In the genomic region with DNA sequence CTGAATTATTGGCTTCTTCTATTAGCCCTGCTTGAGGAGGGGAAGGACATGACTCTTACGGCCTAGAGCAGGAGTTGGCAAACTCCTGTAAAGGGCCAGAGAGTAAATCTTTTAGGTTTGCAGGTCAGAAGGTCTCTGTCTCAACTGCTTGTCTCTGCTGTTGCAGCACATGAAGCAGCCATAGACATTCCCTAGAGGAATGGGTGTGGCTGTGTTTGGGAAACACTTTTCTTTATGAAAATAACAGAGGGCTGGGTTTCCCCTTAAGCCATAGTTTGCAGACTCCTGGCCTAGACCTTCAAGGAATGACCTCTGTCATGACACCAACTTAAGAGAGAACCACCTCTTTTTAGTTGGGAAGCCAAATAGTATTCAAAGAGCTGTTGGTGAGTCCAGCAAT, we compare ENCODE assay signal across 12 cellular contexts. TPM values are rescaled to one million over a fixed set of nuclear protein-coding genes. Genes with fewer than 3 reads are reported as not detected.
DNase-seq lines count a peak whose midpoint lies in the region; ATAC-seq and TF ChIP-seq lines count a peak whose summit lies in the region.
"Had no signal": no experiment of that assay in that cellular context is flagged by ENCODE, and none has a peak within 500 bp of the region (broad histone marks: within the 10 kb centered on the region; RNA-seq: fewer than 3 reads in every experiment).

No MANE protein-coding gene starts in this region.

- intact Hi-C loops in adrenal gland (cut with DNase I) = loop anchor here in 1 of 2 donors (5.0 kb wide), 2 partner anchors 89 to 204 kb away; no protein-coding TSS in a partner anchor
- intact Hi-C loops in thyroid gland (cut with DNase I) = no loop called here
- intact Hi-C loops in naive thymus-derived CD4-positive, alpha-beta T cell (cut with micrococcal nuclease) = no loop called here

- H3K36me3 ChIP-seq in adrenal gland (replicated peaks in 1 of 2) (no peaks in the 10 kb centered on the region), thyroid gland (no peaks in the 10 kb centered on the region)
- H3K36me3 ChIP-seq in naive thymus-derived CD4-positive, alpha-beta T cell (ENCODE audit: control insufficient read depth in 2 of 3, insufficient read depth in 3 of 3, low read length in 3 of 3) = no peaks in the 10 kb centered on the region

- H3K4me1 Mint-ChIP-seq in mesothelial cell of epicardium = peaks cover 40% of the 10 kb centered on the region
- peaks cover 0 to 23% (median 10%) of the 10 kb centered on the region in 7 donors for H3K4me1 Mint-ChIP-seq in naive thymus-derived CD4-positive, alpha-beta T cell

- no peak for ATAC-seq in GM18873 (IDR thresholded peaks at IDR 0.05; ENCODE audit: low FRiP score, unreplicated experiment)
- ATAC-seq in naive thymus-derived CD4-positive, alpha-beta T cell = no peak
- ATAC-seq: HCT116; stimulated activated memory B cell treated with anti-CD40 and anti-IgM and Interleukin-4, amounts not matched to agents 10 μg/mL and 1 μg/mL and 100 μg/mL, for 72 hours had no signal

- 15 to 37% (median 27%) methylated on average over 1 of the region's 1 CpG for WGBS in adrenal gland, 4 donors
- WGBS in thyroid gland, 2 donors = 70 to 73% methylated on average over 1 of the region's 1 CpG

- H3K27me3 ChIP-seq in adrenal gland (no peaks in the 10 kb centered on the region), thyroid gland (no peaks in the 10 kb centered on the region)
- H3K27me3 ChIP-seq in naive thymus-derived CD4-positive, alpha-beta T cell (ENCODE audit: control insufficient read depth in 2 of 2, insufficient read depth in 2 of 2, low read length in 2 of 2) = no peaks in the 10 kb centered on the region

- POLR2A ChIA-PET in naive thymus-derived CD4-positive, alpha-beta T cell (lab: Charles Lee) = no interaction called here

- no peaks in the 10 kb centered on the region for H3K27me3 Mint-ChIP-seq in mesothelial cell of epicardium (ENCODE audit: low read depth)
- no peaks in the 10 kb centered on the region for H3K27me3 Mint-ChIP-seq in naive thymus-derived CD4-positive, alpha-beta T cell
- H3K27me3 Mint-ChIP-seq: stimulated activated memory B cell treated with anti-CD40 and anti-IgM and Interleukin-4, amounts not matched to agents 10 μg/mL and 1 μg/mL and 100 μg/mL, for 72 hours had no signal

- H3K4me3 ChIP-seq in adrenal gland (no peak overlapping the region), thyroid gland (replicated peaks in 1 of 3) (no peak overlapping the region)
- no peak overlapping the region for H3K4me3 ChIP-seq in naive thymus-derived CD4-positive, alpha-beta T cell (ENCODE audit: low read length)

- H3K4me3 Mint-ChIP-seq in mesothelial cell of epicardium = no peak overlapping the region
- H3K4me3 Mint-ChIP-seq in naive thymus-derived CD4-positive, alpha-beta T cell = no peak overlapping the region
- H3K4me3 Mint-ChIP-seq: stimulated activated memory B cell treated with anti-CD40 and anti-IgM and Interleukin-4, amounts not matched to agents 10 μg/mL and 1 μg/mL and 100 μg/mL, for 72 hours had no signal

- H3K4me1 ChIP-seq in adrenal gland (replicated peaks in 1 of 2) = peaks cover 11 to 40% of the 10 kb centered on the region in 2 donors
- peaks cover 25 to 45% of the 10 kb centered on the region in 2 donors for H3K4me1 ChIP-seq in thyroid gland
- H3K4me1 ChIP-seq in naive thymus-derived CD4-positive, alpha-beta T cell (ENCODE audit: control insufficient read depth in 2 of 2, insufficient read depth in 2 of 2, low read length in 2 of 2) = no peaks in the 10 kb centered on the region

- H3K27ac ChIP-seq in adrenal gland = peak overlapping the region in 3 of 5 donors; percentile 1 to 43 (median 3)
- H3K27ac ChIP-seq in thyroid gland = peak overlapping the region; percentile 31 to 75 (median 47)
- no peak overlapping the region for H3K27ac ChIP-seq in naive thymus-derived CD4-positive, alpha-beta T cell (ENCODE audit: low read depth, low read length)

- TF ChIP-seq CTCF in adrenal gland (IDR thresholded peaks at IDR 0.05) (no peak), mesothelial cell of epicardium (IDR thresholded peaks at IDR 0.05; ENCODE audit: unreplicated experiment) (no peak), thyroid gland (IDR thresholded peaks at IDR 0.05) (no peak)

- peaks cover 20% of the 10 kb centered on the region for H3K36me3 Mint-ChIP-seq in mesothelial cell of epicardium
- peaks cover 0 to 12% (median 5%) of the 10 kb centered on the region in 5 donors for H3K36me3 Mint-ChIP-seq in naive thymus-derived CD4-positive, alpha-beta T cell

- DNase-seq in adrenal gland = no peak
- DNase-seq in fibroblast of peridontal ligament (ENCODE audit: extremely low read depth) = peak; percentile 38
- DNase-seq in mesothelial cell of epicardium (ENCODE audit: low spot score in 2 of 2, unreplicated experiment in 2 of 2) = no peak
- no peak for DNase-seq in thyroid gland
- no peak for DNase-seq in stimulated activated CD4-positive, alpha-beta T cell treated with anti-CD3 and anti-CD28 coated beads, Interleukin-4, amount 100 ng/mL, for 1 hour
- no peak for DNase-seq in naive thymus-derived CD4-positive, alpha-beta T cell
- DNase-seq in HK-2 (ENCODE audit: unreplicated experiment) = no peak
- DNase-seq: activated CD4-positive, alpha-beta T cell treated with anti-CD3 and anti-CD28 coated beads, Interleukin-2, amount 50 U/mL, for 1 hour; NCI-H2171 had no signal

- CTCF ChIA-PET in naive thymus-derived CD4-positive, alpha-beta T cell (lab: Charles Lee) = interaction anchor here (0.7 to 1.4 kb wide), 2 partner anchors 90 to 207 kb away, joined by 5 read pairs; no protein-coding TSS in a partner anchor

- H3K9me3 ChIP-seq in adrenal gland (replicated peaks in 1 of 3) (no peaks in the 10 kb centered on the region), thyroid gland (no peaks in the 10 kb centered on the region)
- H3K9me3 ChIP-seq in naive thymus-derived CD4-positive, alpha-beta T cell (ENCODE audit: control insufficient read depth in 2 of 3, low read length in 3 of 3) = no peaks in the 10 kb centered on the region

- H3K9me3 Mint-ChIP-seq in mesothelial cell of epicardium = peaks cover 7% of the 10 kb centered on the region
- H3K9me3 Mint-ChIP-seq in naive thymus-derived CD4-positive, alpha-beta T cell = peaks cover 0 to 5% (median 0%) of the 10 kb centered on the region in 11 donors
- H3K9me3 Mint-ChIP-seq: stimulated activated memory B cell treated with anti-CD40 and anti-IgM and Interleukin-4, amounts not matched to agents 10 μg/mL and 1 μg/mL and 100 μg/mL, for 72 hours had no signal

- TF ChIP-seq POLR2A in adrenal gland (IDR thresholded peaks at IDR 0.05) (no peak), thyroid gland (IDR thresholded peaks at IDR 0.05) (no peak)

- H3K27ac Mint-ChIP-seq in mesothelial cell of epicardium = peak overlapping the region; percentile 35
- no peak overlapping the region for H3K27ac Mint-ChIP-seq in naive thymus-derived CD4-positive, alpha-beta T cell
- H3K27ac Mint-ChIP-seq: stimulated activated memory B cell treated with anti-CD40 and anti-IgM and Interleukin-4, amounts not matched to agents 10 μg/mL and 1 μg/mL and 100 μg/mL, for 72 hours had no signal

RNA-seq across cellular contexts. Expression of a gene that starts 10.3 kb away (rescaled TPM):
- total RNA-seq in adrenal gland (10 to 100 TPM; 24.6 to 38.1 (median 28.8) TPM), mesothelial cell of epicardium (49.0 to 50.7 TPM (median 50.3 TPM) in 3 replicates), thyroid gland (10 to 100 TPM; 46.1 to 87.8 (median 76.4) TPM)
- 10 to 100 TPM; 13.1 to 20.1 (median 18.7) TPM for polyA plus RNA-seq in adrenal gland
- total RNA-seq in naive thymus-derived CD4-positive, alpha-beta T cell = 10 to 100 TPM; 13.2 to 30.4 (median 20.4) TPM
- 1 to 10 TPM; 4.8 to 5.8 TPM for polyA plus RNA-seq in naive thymus-derived CD4-positive, alpha-beta T cell
